In genomic region chr18:44897445-44898215, GRCh38 we compare ENCODE assay signal across 18 cellular contexts.
A peak's percentile ranks its signal among the peaks of the same experiment; 100 is the strongest.
DNase-seq lines count a peak whose midpoint lies in the region; ATAC-seq and TF ChIP-seq lines count a peak whose summit lies in the region.
"Had no signal": no experiment of that assay in that cellular context is flagged by ENCODE, and none has a peak within 500 bp of the region (broad histone marks: within the 10 kb centered on the region; RNA-seq: fewer than 3 reads in every experiment).

No MANE protein-coding gene starts in this region.

- peaks cover 10% of the 10 kb centered on the region for H3K36me3 Mint-ChIP-seq in endothelial cell (ENCODE audit: low read depth, unreplicated experiment)
- H3K36me3 Mint-ChIP-seq in CD4-positive, alpha-beta T cell (ENCODE audit: low read depth) = no peaks in the 10 kb centered on the region
- H3K36me3 Mint-ChIP-seq: CD8-positive, alpha-beta memory T cell had no signal

- no peaks in the 10 kb centered on the region for H3K9me3 Mint-ChIP-seq in stimulated activated naive CD8-positive, alpha-beta T cell treated with anti-CD3 and anti-CD28 coated beads, Interleukin-15, amount 100 ng/mL, for 72 hours
- H3K9me3 Mint-ChIP-seq in endothelial cell (ENCODE audit: unreplicated experiment) = no peaks in the 10 kb centered on the region
- H3K9me3 Mint-ChIP-seq in CD4-positive, alpha-beta T cell = no peaks in the 10 kb centered on the region
- H3K9me3 Mint-ChIP-seq: CD8-positive, alpha-beta memory T cell; T-helper 1 cell treated with Interleukin-12 subunit alpha and Interleukin-12 subunit beta and Interleukin-4 antibody, amounts not matched to agents 30 μg/mL and 1 μg/mL, for 36 hours had no signal

- POLR2A ChIA-PET in CD4-positive, alpha-beta T cell (lab: Charles Lee) = no interaction called here

- CTCF ChIA-PET in CD4-positive, alpha-beta T cell (lab: Charles Lee) = no interaction called here

- no peak overlapping the region for H3K27ac Mint-ChIP-seq in stimulated activated naive CD8-positive, alpha-beta T cell treated with anti-CD3 and anti-CD28 coated beads, Interleukin-15, amount 100 ng/mL, for 72 hours
- peak overlapping the region; percentile 7 for H3K27ac Mint-ChIP-seq in endothelial cell (ENCODE audit: unreplicated experiment)
- H3K27ac Mint-ChIP-seq in CD4-positive, alpha-beta T cell = no peak overlapping the region
- H3K27ac Mint-ChIP-seq: CD8-positive, alpha-beta memory T cell; T-helper 1 cell treated with Interleukin-12 subunit alpha and Interleukin-12 subunit beta and Interleukin-4 antibody, amounts not matched to agents 30 μg/mL and 1 μg/mL, for 36 hours had no signal

- intact Hi-C loops in CD4-positive, alpha-beta T cell (cut with DNase I, micrococcal nuclease) = no loop called here
- intact Hi-C loops in sciatic nerve (cut with DNase I) = no loop called here

- DNase-seq in stimulated activated naive CD8-positive, alpha-beta T cell treated with anti-CD3 and anti-CD28 coated beads, Interleukin-15, Interleukin-2, amounts not matched to agents 100 U/mL and 50 U/mL, for 24 hours = no peak
- no peak for DNase-seq in stimulated activated naive CD8-positive, alpha-beta T cell treated with anti-CD3 and anti-CD28 coated beads, Interleukin-15, amount 100 ng/mL, for 72 hours
- peak; percentile 78 for DNase-seq in NCI-H345 treated with DMSO at 0.1 percent for 48 hours (lab: John Stamatoyannopoulos, UW; ENCODE audit: unreplicated experiment)
- DNase-seq in endothelial cell (ENCODE audit: low spot score) = no peak
- DNase-seq in DMS 273 (lab: John Stamatoyannopoulos, UW; ENCODE audit: unreplicated experiment) = no peak
- no peak for DNase-seq in midbrain (lab: John Stamatoyannopoulos, UW)
- no peak for DNase-seq in CD4-positive, alpha-beta T cell
- DNase-seq in sciatic nerve (ENCODE audit: low spot score) = no peak
- DNase-seq: activated CD4-positive, CD25-positive, alpha-beta regulatory T cell; activated gamma-delta T cell treated with Interleukin-2 at 50 U/mL for 16 hours; anterior cingulate cortex; CD8-positive, alpha-beta memory T cell; hypothalamus; mesendoderm; NK-92 treated with Interleukin-12 subunit alpha and Interleukin-12 subunit beta, amount 100 ng/mL, for 24 hours; right cardiac atrium had no signal

- no peaks in the 10 kb centered on the region for H3K27me3 ChIP-seq in CD4-positive, alpha-beta T cell (ENCODE audit: control insufficient read depth, insufficient read depth, low read length)
- H3K27me3 ChIP-seq: vagina had no signal

- H3K4me1 Mint-ChIP-seq in stimulated activated naive CD8-positive, alpha-beta T cell treated with anti-CD3 and anti-CD28 coated beads, Interleukin-15, amount 100 ng/mL, for 72 hours = peaks cover 28% of the 10 kb centered on the region
- H3K4me1 Mint-ChIP-seq in endothelial cell (ENCODE audit: unreplicated experiment) = peaks cover 51% of the 10 kb centered on the region
- peaks cover 21% of the 10 kb centered on the region for H3K4me1 Mint-ChIP-seq in CD4-positive, alpha-beta T cell (ENCODE audit: low read depth)

- TF ChIP-seq CTCF in endothelial cell (IDR thresholded peaks at IDR 0.05; ENCODE audit: unreplicated experiment) = no peak
- TF ChIP-seq CTCF in CD4-positive, alpha-beta T cell (IDR thresholded peaks at IDR 0.05) = no peak

- no peaks in the 10 kb centered on the region for H3K9me3 ChIP-seq in CD4-positive, alpha-beta T cell (ENCODE audit: control insufficient read depth, low read length)
- H3K9me3 ChIP-seq: vagina had no signal

- no peak overlapping the region for H3K4me3 Mint-ChIP-seq in stimulated activated naive CD8-positive, alpha-beta T cell treated with anti-CD3 and anti-CD28 coated beads, Interleukin-15, amount 100 ng/mL, for 72 hours
- no peak overlapping the region for H3K4me3 Mint-ChIP-seq in endothelial cell (ENCODE audit: unreplicated experiment)
- no peak overlapping the region for H3K4me3 Mint-ChIP-seq in CD4-positive, alpha-beta T cell
- H3K4me3 Mint-ChIP-seq: CD8-positive, alpha-beta memory T cell; T-helper 1 cell treated with Interleukin-12 subunit alpha and Interleukin-12 subunit beta and Interleukin-4 antibody, amounts not matched to agents 30 μg/mL and 1 μg/mL, for 36 hours had no signal

- no peak overlapping the region for H3K27ac ChIP-seq in CD4-positive, alpha-beta T cell (ENCODE audit: low read depth, low read length)
- H3K27ac ChIP-seq: vagina had no signal

- peak; percentile 20 for ATAC-seq in stimulated activated naive CD8-positive, alpha-beta T cell treated with anti-CD3 and anti-CD28 coated beads, Interleukin-15, Interleukin-2, amounts not matched to agents 100 U/mL and 50 U/mL, for 24 hours
- ATAC-seq in stimulated activated naive CD8-positive, alpha-beta T cell treated with anti-CD3 and anti-CD28 coated beads, Interleukin-15, amount 100 ng/mL, for 72 hours = no peak
- no peak for ATAC-seq in CD4-positive, alpha-beta T cell (ENCODE audit: poor library complexity)
- no peak for ATAC-seq in sciatic nerve
- ATAC-seq: right cardiac atrium had no signal

- peaks cover 8% of the 10 kb centered on the region for H3K27me3 Mint-ChIP-seq in stimulated activated naive CD8-positive, alpha-beta T cell treated with anti-CD3 and anti-CD28 coated beads, Interleukin-15, amount 100 ng/mL, for 72 hours
- peaks cover 6% of the 10 kb centered on the region for H3K27me3 Mint-ChIP-seq in endothelial cell (ENCODE audit: unreplicated experiment)
- H3K27me3 Mint-ChIP-seq in CD4-positive, alpha-beta T cell = no peaks in the 10 kb centered on the region
- H3K27me3 Mint-ChIP-seq: CD8-positive, alpha-beta memory T cell had no signal
